ENCODE assay signal across 8 cellular contexts in genomic region chr16:48542020-48542473, GRCh38.
DNase-seq lines count a peak whose midpoint lies in the region; FAIRE-seq and TF ChIP-seq lines count a peak whose summit lies in the region.

No MANE protein-coding gene starts in this region.

- H3K36me3 ChIP-seq in breast epithelium (no peaks in the 10 kb centered on the region), kidney (ENCODE audit: control insufficient read depth in 1 of 2, insufficient read depth in 2 of 2, low read length in 2 of 2) (peaks cover 0 to 13% of the 10 kb centered on the region in 2 donors)

- TF ChIP-seq CTCF in breast epithelium (IDR thresholded peaks at IDR 0.05) (peak in 2 of 3 donors; percentile 45 to 67), kidney (IDR thresholded peaks at IDR 0.05; ENCODE audit: borderline replicate concordance, extremely low read depth, insufficient read depth) (peak; percentile 53)

- H3K4me1 ChIP-seq in breast epithelium (peaks cover 8 to 18% of the 10 kb centered on the region in 2 donors), kidney (ENCODE audit: control insufficient read depth in 1 of 2, insufficient read depth in 1 of 2, low read depth in 1 of 2, low read length in 2 of 2) (peaks cover 11 to 23% of the 10 kb centered on the region in 2 donors)

- H3K9me3 ChIP-seq in breast epithelium (no peaks in the 10 kb centered on the region), kidney (ENCODE audit: control insufficient read depth in 1 of 2, low read length in 2 of 2) (no peaks in the 10 kb centered on the region)

- H3K4me3 ChIP-seq in breast epithelium (peak overlapping the region in 1 of 3 donors; percentile 13), kidney (ENCODE audit: low read length in 2 of 2) (no peak overlapping the region)

- FAIRE-seq in kidney (lab: Jason Lieb, UNC), result no peak

- peak; percentile 19 for DNase-seq in activated naive CD4-positive, alpha-beta T cell treated with Interleukin-2 at 50 U/mL for 16 hours
- no peak for DNase-seq in activated naive CD4-positive, alpha-beta T cell (lab: John Stamatoyannopoulos, UW)
- DNase-seq in NCI-H2171 treated with DMSO at 0.1 percent for 48 hours (lab: John Stamatoyannopoulos, UW) (peak; percentile 36), breast epithelium (ENCODE audit: low spot score in 2 of 2) (peak in 1 of 2 donors; percentile 64), kidney (peak; percentile 80), superior temporal gyrus (ENCODE audit: extremely low spot score) (peak; percentile 85), NCI-H345 treated with DMSO at 0.1 percent for 48 hours (lab: John Stamatoyannopoulos, UW; ENCODE audit: unreplicated experiment) (no peak), HPDE6-E6E7 (ENCODE audit: extremely low spot score) (no peak)

- intact Hi-C loops in breast epithelium (cut with DNase I; ENCODE audit: low total_unique reads) (no loop called here), kidney (cut with DNase I) (no loop called here)

- H3K27me3 ChIP-seq in breast epithelium, result no peaks in the 10 kb centered on the region

- no peak overlapping the region for H3K9ac ChIP-seq in kidney (ENCODE audit: low read length in 2 of 2)

- no peak for TF ChIP-seq POLR2A in breast epithelium (IDR thresholded peaks at IDR 0.05)

- peak overlapping the region; percentile 16 to 34 for H3K27ac ChIP-seq in breast epithelium
- H3K27ac ChIP-seq in kidney (ENCODE audit: low read depth in 2 of 2, low read length in 2 of 2), result no peak overlapping the region

Comparison
In these comparisons a context has a peak if more than half of its experiments do, and no peak if none do; other contexts are left out.
1. DNase-seq: peak in activated naive CD4-positive, alpha-beta T cell treated with Interleukin-2 at 50 U/mL for 16 hours (single experiment), NCI-H2171 treated with DMSO at 0.1 percent for 48 hours (single experiment), kidney (single experiment) and superior temporal gyrus (single experiment); none in activated naive CD4-positive, alpha-beta T cell (0 of 4), NCI-H345 treated with DMSO at 0.1 percent for 48 hours (single experiment) and HPDE6-E6E7 (single experiment).
2. H3K27ac ChIP-seq: peak in breast epithelium (2 of 2); none in kidney (0 of 2).